Comparison of ENCODE assay signal across 30 cellular contexts in the genomic region with DNA sequence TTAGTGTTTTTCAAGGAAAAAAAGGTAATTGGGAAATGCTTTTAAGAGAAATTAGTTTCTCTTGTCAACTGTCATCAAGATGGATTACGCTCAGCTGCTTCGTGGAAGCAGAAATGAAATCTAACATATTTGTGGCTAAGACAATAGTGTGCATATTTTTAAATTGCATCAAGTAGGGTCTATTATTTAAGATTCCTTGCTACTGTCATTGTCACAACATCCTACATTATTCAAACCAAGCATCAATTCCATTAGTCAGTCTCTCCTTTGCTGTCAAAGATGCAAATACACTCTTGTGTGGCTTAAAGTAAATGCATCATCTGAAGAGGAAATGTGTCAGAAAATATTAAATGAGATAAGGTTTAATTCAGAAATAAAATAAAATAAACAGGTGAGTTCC.
"Had no signal": no experiment of that assay in that cellular context is flagged by ENCODE, and none has a peak within 500 bp of the region (broad histone marks: within the 10 kb centered on the region; RNA-seq: fewer than 3 reads in every experiment).

No MANE protein-coding gene starts in this region.

- H3K36me3 ChIP-seq: adrenal gland, ascending aorta, brain microvascular endothelial cell, breast epithelium, cardiac muscle cell had no signal

- H3K27me3 ChIP-seq: adrenal gland, ascending aorta, body of pancreas, brain microvascular endothelial cell, breast epithelium, cardiac muscle cell had no signal

- H3K9me3 ChIP-seq: adrenal gland, ascending aorta, body of pancreas had no signal

- H3K27ac ChIP-seq: adrenal gland, ascending aorta, body of pancreas, brain microvascular endothelial cell, breast epithelium, cardiac muscle cell had no signal

- DNase-seq: activated effector memory CD4-positive, alpha-beta T cell treated with anti-CD3 and anti-CD28 coated beads, Interleukin-2, amount 50 U/mL, for 16 hours; activated effector memory CD4-positive, alpha-beta T cell treated with Interleukin-2 at 50 U/mL for 16 hours; activated gamma-delta T cell; activated gamma-delta T cell treated with Interleukin-2 at 50 U/mL for 16 hours; activated naive CD4-positive, alpha-beta T cell; activated naive CD4-positive, alpha-beta T cell treated with anti-CD3 and anti-CD28 coated beads for 36 hours; activated naive CD4-positive, alpha-beta T cell treated with anti-CD3 and anti-CD28 coated beads, Interleukin-2, amount 10 ng/mL, durations not matched to agents 7 days and 5 days; activated naive CD4-positive, alpha-beta T cell treated with anti-CD3 and anti-CD28 coated beads, Interleukin-2, amount 50 U/mL, for 16 hours; activated naive CD4-positive, alpha-beta T cell treated with Interleukin-2 at 50 U/mL for 16 hours; activated naive CD8-positive, alpha-beta T cell treated with anti-CD3 and anti-CD28 coated beads for 36 hours; activated naive CD8-positive, alpha-beta T cell treated with anti-CD3 and anti-CD28 coated beads, Interleukin-2, amount 10 ng/mL, durations not matched to agents 7 days and 5 days; activated naive CD8-positive, alpha-beta T cell treated with anti-CD3 and anti-CD28 coated beads, Interleukin-2, amount 50 U/mL, for 24 hours; activated T-cell treated with anti-CD3 and anti-CD28 coated beads, Interleukin-2, amount 50 U/mL, for 1 hour; activated T-cell treated with anti-CD3 and anti-CD28 coated beads, Interleukin-2, amount 50 U/mL, for 24 hours; activated T-cell treated with anti-CD3 and anti-CD28 coated beads, Interleukin-2, amount 50 U/mL, for 4 hours; activated T-cell treated with anti-CD3 and anti-CD28 coated beads, Interleukin-2, amount 50 U/mL, for 48 hours; activated T-cell treated with anti-CD3 and anti-CD28 coated beads, Interleukin-2, amount 50 U/mL, for 72 hours; adrenal gland; amniotic stem cell; amygdala; anterior cingulate cortex; aorta; body of pancreas; brain microvascular endothelial cell; caudate nucleus; central memory CD4-positive, alpha-beta T cell; cerebellar nuclear complex had no signal

- H3K4me3 ChIP-seq: adrenal gland, ascending aorta, body of pancreas, breast epithelium, cardiac muscle cell had no signal
